In genomic region chr10:48449501-48450232, GRCh38 we compare ENCODE assay signal across 16 cellular contexts.
DNase-seq lines count a peak whose midpoint lies in the region; ATAC-seq and TF ChIP-seq lines count a peak whose summit lies in the region.
"Had no signal": no experiment of that assay in that cellular context is flagged by ENCODE, and none has a peak within 500 bp of the region (broad histone marks: within the 10 kb centered on the region; RNA-seq: fewer than 3 reads in every experiment).

No MANE protein-coding gene starts in this region.

- no peak overlapping the region for H3K4me2 ChIP-seq in HCT116 (ENCODE audit: low read length)

- RAD21 ChIA-PET in HCT116 (lab: Charles Lee; ENCODE audit: low non-redundant PET in 1 of 2, low total read pairs in 2 of 2, uncharacterized antibody in 2 of 2, unreplicated experiment in 2 of 2): no interaction called here

- intact Hi-C loops in HCT116 (cut with micrococcal nuclease) (no loop called here), heart left ventricle (cut with DNase I) (loop anchor here in 3 of 10 donors (5.0 to 10.0 kb wide), 3 partner anchors 45 to 205 kb away; no protein-coding TSS in a partner anchor)

- CTCF ChIA-PET in HCT116 (lab: Charles Lee): no interaction called here

- H3K27ac ChIP-seq in HCT116 (ENCODE audit: low read depth, low read length) (no peak overlapping the region), heart left ventricle (no peak overlapping the region)
- H3K27ac ChIP-seq: upper lobe of left lung, VCaP had no signal

- H2AFZ ChIP-seq in HCT116 (ENCODE audit: low read depth, low read length, poor library complexity, severe bottlenecking): no peak overlapping the region

- TF ChIP-seq POLR2A in HCT116 (IDR thresholded peaks at IDR 0.05; ENCODE audit: borderline replicate concordance, extremely low read depth, insufficient read depth, insufficient read length) (no peak), heart left ventricle (IDR thresholded peaks at IDR 0.05) (no peak)

- H4K20me1 ChIP-seq in HCT116 (ENCODE audit: insufficient read depth): no peaks in the 10 kb centered on the region

- DNase-seq in Ammon's horn (ENCODE audit: low spot score) (peak; percentile 63), HCT116 (ENCODE audit: low read depth, low spot score) (no peak), heart left ventricle (peak in 3 of 5 donors; percentile 26 to 68 (median 31)), nucleus accumbens (lab: John Stamatoyannopoulos, UW) (peak in 32 of 56 donors; percentile 22 to 83 (median 54)), cortex of kidney (lab: John Stamatoyannopoulos, UW) (no peak), NCI-H146 treated with DMSO at 0.1 percent for 48 hours (lab: John Stamatoyannopoulos, UW; ENCODE audit: unreplicated experiment) (no peak), DMS53 treated with DMSO at 0.1 percent for 48 hours (lab: John Stamatoyannopoulos, UW; ENCODE audit: unreplicated experiment) (no peak)
- DNase-seq: COR-L47; GF-D8; NCI-H2029 treated with DMSO at 0.1 percent for 48 hours; NCI-H748 treated with DMSO at 0.1 percent for 48 hours; stimulated activated CD4-positive, alpha-beta T cell treated with anti-CD3 and anti-CD28 coated beads, Interleukin-4, amount 100 ng/mL, for 4 hours; SW 1271 had no signal

- POLR2A ChIA-PET in HCT116 (lab: Charles Lee): no interaction called here

- no peak overlapping the region for H3K4me3 ChIP-seq in HCT116 (replicated peaks in 1 of 2; ENCODE audit: low read depth in 1 of 2, low read length in 2 of 2)
- no peak overlapping the region for H3K4me3 ChIP-seq in heart left ventricle
- H3K4me3 ChIP-seq: upper lobe of left lung had no signal

- BruUV-seq in HCT116 (replicated peaks; lab: Mats Ljungman, UMichigan): no TSS peak

- ATAC-seq in HCT116: peak; percentile 32; the same call in 1 of the 2 replicates
- peak; percentile 42 to 73 (median 52) for ATAC-seq in heart left ventricle
- ATAC-seq in HG03442 (IDR thresholded peaks at IDR 0.05; ENCODE audit: unreplicated experiment): no peak

- no peaks in the 10 kb centered on the region for H3K9me3 ChIP-seq in HCT116 (ENCODE audit: control insufficient read depth in 1 of 2, insufficient read depth in 1 of 2, low read depth in 1 of 2, low read length in 2 of 2)
- no peaks in the 10 kb centered on the region for H3K9me3 ChIP-seq in heart left ventricle
- H3K9me3 ChIP-seq: upper lobe of left lung had no signal

- no peak overlapping the region for H3K9ac ChIP-seq in HCT116 (ENCODE audit: low read length)

- 73 to 90% (median 85%) methylated on average over 12 to 19 of the region's 19 CpGs for WGBS in heart left ventricle, 4 donors

- H3K36me3 ChIP-seq in HCT116 (ENCODE audit: control insufficient read depth in 1 of 2, insufficient read depth in 2 of 2, low read length in 2 of 2): no peaks in the 10 kb centered on the region
- peaks cover 0 to 24% (median 0%) of the 10 kb centered on the region in 9 donors for H3K36me3 ChIP-seq in heart left ventricle
- H3K36me3 ChIP-seq: upper lobe of left lung had no signal

- H3K4me1 ChIP-seq in HCT116 (ENCODE audit: control insufficient read depth in 1 of 2, insufficient read depth in 2 of 2, low read length in 2 of 2) (no peaks in the 10 kb centered on the region; a peak in 1 of 4 replicates), heart left ventricle (no peaks in the 10 kb centered on the region)

- TF ChIP-seq CTCF in HCT116 (IDR thresholded peaks at IDR 0.05 in 2 of 3, conservative IDR thresholded peaks at IDR 0.05 in 1 of 3; ENCODE audit: borderline replicate concordance in 1 of 3, insufficient read depth in 1 of 3, low read depth in 2 of 3, low read length in 2 of 3): no peak
- no peak for TF ChIP-seq CTCF in heart left ventricle (IDR thresholded peaks at IDR 0.05)

- no peaks in the 10 kb centered on the region for H3K9me2 ChIP-seq in HCT116 (ENCODE audit: insufficient read depth)

- H3K79me2 ChIP-seq in HCT116 (ENCODE audit: insufficient read depth, low read length): no peaks in the 10 kb centered on the region

- no peaks in the 10 kb centered on the region for H3K27me3 ChIP-seq in HCT116 (ENCODE audit: insufficient read depth, low read length)
- no peaks in the 10 kb centered on the region for H3K27me3 ChIP-seq in heart left ventricle
- H3K27me3 ChIP-seq: upper lobe of left lung had no signal

- TF ChIP-seq RAD21 in HCT116 (IDR thresholded peaks at IDR 0.05; ENCODE audit: low read depth): no peak

TF ChIP-seq in HCT116, 20 proteins besides CTCF, POLR2A, EP300 and RAD21:
- TF ChIP-seq FOSL1 (IDR thresholded peaks at IDR 0.05; ENCODE audit: low read depth) (no peak), POLR2AphosphoS5 (IDR thresholded peaks at IDR 0.05; ENCODE audit: low read depth, low read length) (no peak), ZBTB33 (IDR thresholded peaks at IDR 0.05; ENCODE audit: extremely low read depth, insufficient replicate concordance, low read length) (no peak), EZH2 (IDR thresholded peaks at IDR 0.05) (no peak), SRF (IDR thresholded peaks at IDR 0.05; ENCODE audit: low read depth) (no peak), EZH2phosphoT487 (IDR thresholded peaks at IDR 0.05; ENCODE audit: borderline replicate concordance) (no peak), TCF7L2 (IDR thresholded peaks at IDR 0.05; ENCODE audit: borderline replicate concordance, extremely low read depth, insufficient read depth, insufficient read length) (no peak), EGR1 (IDR thresholded peaks at IDR 0.05; ENCODE audit: low read depth) (no peak), CBX3 (IDR thresholded peaks at IDR 0.05; ENCODE audit: low read depth) (no peak), MAX (IDR thresholded peaks at IDR 0.05) (no peak), YY1 (IDR thresholded peaks at IDR 0.05; ENCODE audit: extremely low read depth, insufficient replicate concordance, low read depth, low read length) (no peak), REST (IDR thresholded peaks at IDR 0.05; ENCODE audit: low read depth) (no peak), ZFX (IDR thresholded peaks at IDR 0.05) (no peak), JUND (IDR thresholded peaks at IDR 0.05) (no peak)

Comparison
In these comparisons a context has a peak if more than half of its experiments do, and no peak if none do; other contexts are left out.
1. DNase-seq: peak in Ammon's horn (single experiment), heart left ventricle (3 of 5) and nucleus accumbens (32 of 56); none in HCT116 (single experiment), cortex of kidney (single experiment), NCI-H146 treated with DMSO at 0.1 percent for 48 hours (single experiment) and DMS53 treated with DMSO at 0.1 percent for 48 hours (single experiment).